ENCODE assay signal across 10 cellular contexts in the genomic region with DNA sequence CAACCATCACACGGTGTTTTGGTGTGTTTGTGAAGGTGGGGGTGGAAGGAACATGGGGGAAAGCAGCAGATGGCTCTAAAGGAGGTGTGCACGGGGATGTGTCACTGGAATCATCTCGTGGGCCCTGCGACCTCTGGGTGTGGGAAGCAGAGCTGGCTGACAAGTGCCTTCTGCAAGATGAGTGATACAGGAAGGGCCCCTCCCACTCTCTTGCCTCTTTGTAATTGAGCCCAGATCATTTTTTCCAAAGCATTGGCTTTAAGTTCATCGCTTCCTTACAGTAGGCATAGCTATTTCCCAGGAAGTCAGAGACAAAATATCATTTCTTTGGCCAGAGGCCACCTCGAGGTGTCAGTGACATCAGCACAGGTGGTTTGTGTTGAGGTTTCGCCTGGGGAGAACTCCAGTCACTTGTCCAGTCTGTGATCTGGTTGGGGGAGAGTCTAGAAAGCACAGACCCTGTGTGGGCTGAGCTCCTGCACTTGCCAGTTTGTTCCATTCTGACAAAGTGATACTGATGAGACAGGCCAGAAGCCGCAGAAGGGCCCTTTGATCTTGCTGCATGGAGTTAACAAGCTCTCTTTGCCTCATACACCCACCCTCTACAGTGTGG. TPM values are rescaled to one million over a fixed set of nuclear protein-coding genes. Genes with fewer than 3 reads are reported as not detected.
DNase-seq lines count a peak whose midpoint lies in the region; ATAC-seq, FAIRE-seq and TF ChIP-seq lines count a peak whose summit lies in the region.
"Had no signal": no experiment of that assay in that cellular context is flagged by ENCODE, and none has a peak within 500 bp of the region (broad histone marks: within the 10 kb centered on the region; RNA-seq: fewer than 3 reads in every experiment).

No MANE protein-coding gene starts in this region.

- H3K36me3 Mint-ChIP-seq in activated CD8-positive, alpha-beta T cell treated with anti-CD3 and anti-CD28 coated beads, Interleukin-2, amount 10 ng/mL, durations not matched to agents 7 days and 5 days (ENCODE audit: low read depth): peaks cover 52% of the 10 kb centered on the region

- in situ Hi-C loops in GM23248 (cut with MboI): no loop called here

- no peaks in the 10 kb centered on the region for H3K9me3 ChIP-seq in GM23248 (ENCODE audit: low read depth)
- no peaks in the 10 kb centered on the region for H3K9me3 ChIP-seq in endothelial cell of umbilical vein (replicated peaks; ENCODE audit: control insufficient read depth, insufficient read depth, low read length)
- H3K9me3 ChIP-seq: left ventricle myocardium inferior had no signal

- no peaks in the 10 kb centered on the region for H3K9me3 Mint-ChIP-seq in activated CD8-positive, alpha-beta T cell treated with anti-CD3 and anti-CD28 coated beads, Interleukin-2, amount 10 ng/mL, durations not matched to agents 7 days and 5 days (ENCODE audit: insufficient read depth)

- TF ChIP-seq CTCF in endothelial cell of umbilical vein (IDR thresholded peaks at IDR 0.05; ENCODE audit: extremely low read depth in 1 of 2, insufficient read depth in 1 of 2, low read depth in 1 of 2, low read length in 2 of 2): no peak

- peak overlapping the region; percentile 16 for H3K4me3 ChIP-seq in GM23248
- no peak overlapping the region for H3K4me3 ChIP-seq in endothelial cell of umbilical vein (replicated peaks in 1 of 3; ENCODE audit: insufficient read depth in 1 of 3, low read depth in 1 of 3, low read length in 3 of 3)
- H3K4me3 ChIP-seq: left ventricle myocardium inferior had no signal

- CTCF ChIA-PET in activated CD8-positive, alpha-beta T cell treated with anti-CD3 and anti-CD28 coated beads, Interleukin-2, amount 10 ng/mL, durations not matched to agents 7 days and 5 days (lab: Charles Lee): interaction anchor here (0.8 to 5.8 kb wide), 13 partner anchors 9 to 163 kb away, joined by 3 to 39 read pairs (median 4); a partner anchor contains a TSS
- CTCF ChIA-PET in endothelial cell of umbilical vein (lab: Charles Lee): interaction anchor here (0.8 to 4.9 kb wide), 14 partner anchors 10 to 122 kb away, joined by 3 to 49 read pairs (median 6); a partner anchor contains a TSS

- H3K9me1 ChIP-seq in endothelial cell of umbilical vein (replicated peaks; ENCODE audit: control insufficient read depth, extremely low read depth, insufficient read depth, low read length): no peaks in the 10 kb centered on the region

- no peaks in the 10 kb centered on the region for H3K9me2 ChIP-seq in GM23248 (ENCODE audit: insufficient read depth)

- no TSS peak for BruUV-seq in endothelial cell of umbilical vein (replicated peaks; lab: Mats Ljungman, UMichigan)

- H3K27me3 ChIP-seq in GM23248 (replicated peaks; ENCODE audit: insufficient read depth) (no peaks in the 10 kb centered on the region), endothelial cell of umbilical vein (ENCODE audit: control insufficient read depth in 2 of 2, insufficient read depth in 2 of 2, low read length in 2 of 2) (no peaks in the 10 kb centered on the region)

- H3K4me3 Mint-ChIP-seq in activated CD8-positive, alpha-beta T cell treated with anti-CD3 and anti-CD28 coated beads, Interleukin-2, amount 10 ng/mL, durations not matched to agents 7 days and 5 days: no peak overlapping the region

- peaks cover 47% of the 10 kb centered on the region for H3F3A ChIP-seq in GM23248 (ENCODE audit: insufficient read depth)

- peak overlapping the region; percentile 52 for H3K4me2 ChIP-seq in GM23248 (ENCODE audit: unreplicated experiment)
- peak overlapping the region; percentile 61 for H3K4me2 ChIP-seq in endothelial cell of umbilical vein (ENCODE audit: insufficient read depth, low read length)

- no peak for TF ChIP-seq POLR2A in endothelial cell of umbilical vein (IDR thresholded peaks at IDR 0.05; ENCODE audit: low read depth, low read length)

- H3K79me2 ChIP-seq in GM23248 (ENCODE audit: insufficient read depth): 0 out of 2 replicates have a peak, but pooled peaks cover 3% of the 10 kb centered on the region
- H3K79me2 ChIP-seq in endothelial cell of umbilical vein (ENCODE audit: control insufficient read depth, insufficient read depth, low read length): no peaks in the 10 kb centered on the region

- no peak overlapping the region for H2AFZ ChIP-seq in GM23248
- H2AFZ ChIP-seq in endothelial cell of umbilical vein (ENCODE audit: low read depth, low read length): no peak overlapping the region

- H3K27me3 Mint-ChIP-seq in activated CD8-positive, alpha-beta T cell treated with anti-CD3 and anti-CD28 coated beads, Interleukin-2, amount 10 ng/mL, durations not matched to agents 7 days and 5 days (ENCODE audit: low read depth): no peaks in the 10 kb centered on the region

- no peaks in the 10 kb centered on the region for H4K20me1 ChIP-seq in GM23248 (ENCODE audit: insufficient read depth)
- no peaks in the 10 kb centered on the region for H4K20me1 ChIP-seq in endothelial cell of umbilical vein (replicated peaks; ENCODE audit: control insufficient read depth, extremely low read depth, insufficient read depth, low read length)

- 10 to 12% methylated on average over 8 of the region's 8 CpGs for WGBS in GM23248 (ENCODE audit: low coverage in 1 of 2, low lambda C conversion rate in 2 of 2, missing lambda C conversion rate in 2 of 2), 2 experiments

- peak; percentile 79 for FAIRE-seq in endothelial cell of umbilical vein (lab: Jason Lieb, UNC)
- FAIRE-seq: HepG2 had no signal

- H3K27ac Mint-ChIP-seq in activated CD8-positive, alpha-beta T cell treated with anti-CD3 and anti-CD28 coated beads, Interleukin-2, amount 10 ng/mL, durations not matched to agents 7 days and 5 days: peak overlapping the region; percentile 78

- intact Hi-C loops in endothelial cell of umbilical vein (cut with micrococcal nuclease): loop anchor here (5.0 kb wide), 1 partner anchor 121 kb away; no protein-coding TSS in a partner anchor

- H3K9ac ChIP-seq in GM23248: peak overlapping the region; percentile 25; the same call in 1 of the 2 replicates
- no peak overlapping the region for H3K9ac ChIP-seq in endothelial cell of umbilical vein (replicated peaks; ENCODE audit: extremely low read depth, insufficient read depth, low read length)

- peak; percentile 86 for DNase-seq in GM23248
- DNase-seq in activated CD8-positive, alpha-beta T cell treated with anti-CD3 and anti-CD28 coated beads, Interleukin-2, amount 10 ng/mL, durations not matched to agents 7 days and 5 days: peak; percentile 67
- peak; percentile 49 for DNase-seq in endothelial cell of umbilical vein (ENCODE audit: low read depth, low spot score)
- DNase-seq in stimulated activated CD4-positive, alpha-beta T cell treated with anti-CD3 and anti-CD28 coated beads, TNF-alpha, amount 100 ng/mL, for 1 hour (ENCODE audit: low read depth in 3 of 3, low spot score in 1 of 3): peak in 2 of 3 donors; percentile 15 to 46
- no peak for DNase-seq in DMS114 treated with DMSO at 0.1 percent for 48 hours (lab: John Stamatoyannopoulos, UW; ENCODE audit: unreplicated experiment)
- no peak for DNase-seq in SIG-M5 (lab: John Stamatoyannopoulos, UW)
- DNase-seq: left ventricle myocardium inferior had no signal

- peaks cover 16% of the 10 kb centered on the region; the same call in 1 of the 2 replicates for H3K36me3 ChIP-seq in GM23248 (ENCODE audit: low read depth)
- H3K36me3 ChIP-seq in endothelial cell of umbilical vein (ENCODE audit: control insufficient read depth in 2 of 2, extremely low read depth in 1 of 2, insufficient read depth in 2 of 2, low read length in 2 of 2): peaks cover 3 to 12% of the 10 kb centered on the region in 2 experiments

- H3K27ac ChIP-seq in GM23248 (peak overlapping the region; percentile 68), endothelial cell of umbilical vein (ENCODE audit: insufficient read depth, low read depth, low read length) (peak overlapping the region; percentile 43)
- H3K27ac ChIP-seq: left ventricle myocardium inferior had no signal

- dilution Hi-C loops in endothelial cell of umbilical vein (cut with MboI; ENCODE audit: extremely low pct_ligation_motif_present, low sequenced_read_pairs): no loop called here

- H3K4me1 ChIP-seq in GM23248 (ENCODE audit: insufficient read depth) (peaks cover 30% of the 10 kb centered on the region), endothelial cell of umbilical vein (ENCODE audit: control insufficient read depth, extremely low read depth, insufficient read depth, low read length) (peaks cover 39% of the 10 kb centered on the region)

- peaks cover 27% of the 10 kb centered on the region for H3K4me1 Mint-ChIP-seq in activated CD8-positive, alpha-beta T cell treated with anti-CD3 and anti-CD28 coated beads, Interleukin-2, amount 10 ng/mL, durations not matched to agents 7 days and 5 days (ENCODE audit: low read depth)

- ATAC-seq in activated CD8-positive, alpha-beta T cell treated with anti-CD3 and anti-CD28 coated beads, Interleukin-2, amount 10 ng/mL, durations not matched to agents 7 days and 5 days: peak; percentile 96
- ATAC-seq in GM19455 (IDR thresholded peaks at IDR 0.05; ENCODE audit: unreplicated experiment) (no peak), HG03139 (IDR thresholded peaks at IDR 0.05; ENCODE audit: unreplicated experiment) (no peak)
- ATAC-seq: HepG2 had no signal

- POLR2A ChIA-PET in activated CD8-positive, alpha-beta T cell treated with anti-CD3 and anti-CD28 coated beads, Interleukin-2, amount 10 ng/mL, durations not matched to agents 7 days and 5 days (lab: Charles Lee): interaction anchor here (0.6 to 1.4 kb wide), 4 partner anchors 9 to 37 kb away, joined by 3 to 6 read pairs (median 4); a partner anchor contains a TSS
- POLR2A ChIA-PET in endothelial cell of umbilical vein (lab: Charles Lee): interaction anchor here (1.0 kb wide), 1 partner anchor 9 kb away, joined by 3 read pairs; no protein-coding TSS in a partner anchor

RNA-seq across cellular contexts. Expression of a gene that starts 20.6 kb away (rescaled TPM):
- total RNA-seq in GM23248 (2014; rRNA removed; shearing (Covaris generic)): 24.5 and 30.4 TPM in 2 replicates
- polyA plus RNA-seq in GM23248 (2016; fragmentation: Nextera tagmentation; extraction: Ambion mirVana): 6.0 and 13.2 TPM in 2 replicates
- total RNA-seq in activated CD8-positive, alpha-beta T cell treated with anti-CD3 and anti-CD28 coated beads, Interleukin-2, amount 10 ng/mL, durations not matched to agents 7 days and 5 days: 10 to 100 TPM; 24.3 to 25.5 TPM
- 73.7 and 76.2 TPM in 2 replicates for total RNA-seq in endothelial cell of umbilical vein
- 19.4 and 24.9 TPM in 2 replicates for polyA plus RNA-seq in endothelial cell of umbilical vein
- polyA plus RNA-seq in endothelial cell of umbilical vein (2011; cell fraction: cytosol; rRNA removed): 21.3 and 22.5 TPM in 2 replicates
- polyA plus RNA-seq in endothelial cell of umbilical vein (2011; cell fraction: nucleus; rRNA removed): 55.2 and 60.1 TPM in 2 replicates
- 32.0 and 39.8 TPM in 2 replicates for polyA plus RNA-seq in endothelial cell of umbilical vein (2012)
- polyA minus RNA-seq in endothelial cell of umbilical vein: 146 TPM in 2 replicates
- 31.3 TPM for polyA minus RNA-seq in endothelial cell of umbilical vein (2011; cell fraction: cytosol; rRNA and poly(A)+ RNA removed)
- 72.9 and 101 TPM in 2 replicates for polyA minus RNA-seq in endothelial cell of umbilical vein (2011; cell fraction: nucleus; rRNA and poly(A)+ RNA removed)

RNA-seq across cellular contexts. Expression of a gene that starts 33.9 kb away (rescaled TPM):
- 17.8 and 19.1 TPM in 2 replicates for total RNA-seq in GM23248 (2014; rRNA removed; shearing (Covaris generic))
- polyA plus RNA-seq in GM23248 (2016; fragmentation: Nextera tagmentation; extraction: Ambion mirVana): 54.8 and 55.8 TPM in 2 replicates
- total RNA-seq in activated CD8-positive, alpha-beta T cell treated with anti-CD3 and anti-CD28 coated beads, Interleukin-2, amount 10 ng/mL, durations not matched to agents 7 days and 5 days: 10 to 100 TPM; 56.3 to 59.7 TPM
- total RNA-seq in endothelial cell of umbilical vein: 56.1 and 60.2 TPM in 2 replicates
- 59.5 and 67.2 TPM in 2 replicates for polyA plus RNA-seq in endothelial cell of umbilical vein
- 52.8 and 58.9 TPM in 2 replicates for polyA plus RNA-seq in endothelial cell of umbilical vein (2011; cell fraction: cytosol; rRNA removed)
- 66.5 and 81.0 TPM in 2 replicates for polyA plus RNA-seq in endothelial cell of umbilical vein (2011; cell fraction: nucleus; rRNA removed)
- 61.6 and 78.5 TPM in 2 replicates for polyA plus RNA-seq in endothelial cell of umbilical vein (2012)
- polyA minus RNA-seq in endothelial cell of umbilical vein: 108 and 115 TPM in 2 replicates
- polyA minus RNA-seq in endothelial cell of umbilical vein (2011; cell fraction: cytosol; rRNA and poly(A)+ RNA removed): 61.8 TPM
- polyA minus RNA-seq in endothelial cell of umbilical vein (2011; cell fraction: nucleus; rRNA and poly(A)+ RNA removed): 30.3 and 44.3 TPM in 2 replicates

RNA-seq across cellular contexts. Expression of a gene that starts 33.9 kb away (rescaled TPM):
- 58.0 and 69.9 TPM in 2 replicates for total RNA-seq in GM23248 (2014; rRNA removed; shearing (Covaris generic))
- 56.7 and 57.7 TPM in 2 replicates for polyA plus RNA-seq in GM23248 (2016; fragmentation: Nextera tagmentation; extraction: Ambion mirVana)
- 100 to 1,000 TPM; 132 to 143 TPM for total RNA-seq in activated CD8-positive, alpha-beta T cell treated with anti-CD3 and anti-CD28 coated beads, Interleukin-2, amount 10 ng/mL, durations not matched to agents 7 days and 5 days
- total RNA-seq in endothelial cell of umbilical vein: 131 and 139 TPM in 2 replicates
- polyA plus RNA-seq in endothelial cell of umbilical vein: 118 and 128 TPM in 2 replicates
- 127 and 133 TPM in 2 replicates for polyA plus RNA-seq in endothelial cell of umbilical vein (2011; cell fraction: cytosol; rRNA removed)
- polyA plus RNA-seq in endothelial cell of umbilical vein (2011; cell fraction: nucleus; rRNA removed): 63.8 and 68.0 TPM in 2 replicates
- polyA plus RNA-seq in endothelial cell of umbilical vein (2012): 89.0 and 122 TPM in 2 replicates
- 152 and 153 TPM in 2 replicates for polyA minus RNA-seq in endothelial cell of umbilical vein
- 99.5 TPM for polyA minus RNA-seq in endothelial cell of umbilical vein (2011; cell fraction: cytosol; rRNA and poly(A)+ RNA removed)
- 38.2 and 38.7 TPM in 2 replicates for polyA minus RNA-seq in endothelial cell of umbilical vein (2011; cell fraction: nucleus; rRNA and poly(A)+ RNA removed)

Comparison
In these comparisons a context has a peak if more than half of its experiments do, and no peak if none do; other contexts are left out.
1. DNase-seq: peak in GM23248 (single experiment), activated CD8-positive, alpha-beta T cell treated with anti-CD3 and anti-CD28 coated beads, Interleukin-2, amount 10 ng/mL, durations not matched to agents 7 days and 5 days (single experiment), endothelial cell of umbilical vein (single experiment) and stimulated activated CD4-positive, alpha-beta T cell treated with anti-CD3 and anti-CD28 coated beads, TNF-alpha, amount 100 ng/mL, for 1 hour (2 of 3); none in DMS114 treated with DMSO at 0.1 percent for 48 hours (single experiment) and SIG-M5 (single experiment).